17 cellular contexts compared by ENCODE assay signal in the genomic region with DNA sequence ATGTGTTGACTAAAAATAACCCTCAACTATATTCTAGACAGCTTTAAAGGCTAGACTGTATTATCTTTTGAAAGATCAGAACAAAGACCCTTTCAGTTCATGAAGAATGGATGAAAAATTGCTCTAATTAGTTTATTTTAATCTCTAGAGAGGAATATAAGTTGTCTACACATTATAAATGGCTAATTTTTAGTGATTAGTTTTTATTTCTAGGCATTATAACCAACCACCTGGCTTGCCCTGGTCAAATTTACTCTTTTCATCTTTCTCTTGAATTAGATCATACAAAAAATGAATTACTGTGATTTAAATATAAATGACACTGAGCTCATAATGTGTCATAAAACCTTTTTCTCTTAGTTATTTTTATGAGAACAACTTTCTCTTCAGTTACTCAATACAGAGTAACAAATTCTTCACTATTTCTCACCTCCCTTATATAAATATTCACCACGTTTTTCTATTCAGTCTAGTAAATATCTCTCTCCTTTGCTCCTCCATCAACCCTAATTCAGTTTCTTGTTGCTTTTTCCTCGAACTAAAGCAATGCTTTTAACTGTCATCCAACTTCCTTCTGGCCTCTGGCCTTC.
A peak's percentile ranks its signal among the peaks of the same experiment; 100 is the strongest.
DNase-seq lines count a peak whose midpoint lies in the region; ATAC-seq and TF ChIP-seq lines count a peak whose summit lies in the region.
"Had no signal": no experiment of that assay in that cellular context is flagged by ENCODE, and none has a peak within 500 bp of the region (broad histone marks: within the 10 kb centered on the region; RNA-seq: fewer than 3 reads in every experiment).

No MANE protein-coding gene starts in this region.

- no TSS peak for BruUV-seq in MCF 10A (replicated peaks; lab: Mats Ljungman, UMichigan)
- no TSS peak for BruUV-seq in mammary epithelial cell (replicated peaks; lab: Mats Ljungman, UMichigan)

- H3K36me3 ChIP-seq in mammary epithelial cell (ENCODE audit: insufficient read depth, low read length) (no peaks in the 10 kb centered on the region), SU-DHL-6 (ENCODE audit: low read length) (no peaks in the 10 kb centered on the region), H7 (replicated peaks; ENCODE audit: control insufficient read depth, insufficient read depth, low read length) (no peaks in the 10 kb centered on the region)
- H3K36me3 ChIP-seq: BLaER1 treated with 17β-estradiol and CSF1 and Interleukin-3, amounts not matched to agents 10 nM and 100 nM; MG63 had no signal

- no peaks in the 10 kb centered on the region for H3K27me3 ChIP-seq in mammary epithelial cell (ENCODE audit: insufficient read depth, low read length)
- no peaks in the 10 kb centered on the region for H3K27me3 ChIP-seq in SU-DHL-6 (ENCODE audit: low read length)
- H3K27me3 ChIP-seq in H7 (ENCODE audit: control insufficient read depth, insufficient read depth, low read length): no peaks in the 10 kb centered on the region
- H3K27me3 ChIP-seq: BLaER1 treated with 17β-estradiol and CSF1 and Interleukin-3, amounts not matched to agents 10 nM and 100 nM; MG63 had no signal

- no peaks in the 10 kb centered on the region for H3K79me2 ChIP-seq in mammary epithelial cell (ENCODE audit: insufficient read depth, low read length)
- H3K79me2 ChIP-seq in SU-DHL-6 (ENCODE audit: insufficient read depth, low read length): no peaks in the 10 kb centered on the region

- no peak overlapping the region for H3K9ac ChIP-seq in mammary epithelial cell (ENCODE audit: insufficient read depth, low read length)
- no peak overlapping the region for H3K9ac ChIP-seq in SU-DHL-6 (ENCODE audit: low read length)
- H3K9ac ChIP-seq: BLaER1 treated with 17β-estradiol and CSF1 and Interleukin-3, amounts not matched to agents 10 nM and 100 nM had no signal

- peaks cover 9% of the 10 kb centered on the region for H3K9me3 ChIP-seq in mammary epithelial cell (replicated peaks; ENCODE audit: insufficient read depth, low read length)
- no peaks in the 10 kb centered on the region for H3K9me3 ChIP-seq in SU-DHL-6 (ENCODE audit: insufficient read depth, low read length)
- H3K9me3 ChIP-seq: BLaER1 treated with 17β-estradiol and CSF1 and Interleukin-3, amounts not matched to agents 10 nM and 100 nM had no signal

- no peaks in the 10 kb centered on the region for H3K9me2 ChIP-seq in SU-DHL-6 (replicated peaks; ENCODE audit: insufficient read depth, low read length)

- H3K27me3 Mint-ChIP-seq in MCF 10A (ENCODE audit: insufficient read depth, unreplicated experiment): no peaks in the 10 kb centered on the region
- H3K27me3 Mint-ChIP-seq in stimulated activated naive CD8-positive, alpha-beta T cell treated with anti-CD3 and anti-CD28 coated beads, Interleukin-15, amount 100 ng/mL, for 72 hours: no peaks in the 10 kb centered on the region

- H3K27ac ChIP-seq in mammary epithelial cell (ENCODE audit: insufficient read depth, low read depth, low read length) (no peak overlapping the region), SU-DHL-6 (ENCODE audit: low read depth, low read length) (no peak overlapping the region)
- H3K27ac ChIP-seq: 22Rv1; BLaER1 treated with 17β-estradiol and CSF1 and Interleukin-3, amounts not matched to agents 10 nM and 100 nM; SK-N-MC had no signal

- 0% methylated on average over 2 of the region's 2 CpGs for WGBS in mammary epithelial cell (ENCODE audit: low coverage, missing lambda C conversion rate)

- no peak for ATAC-seq in stimulated activated naive CD8-positive, alpha-beta T cell treated with anti-CD3 and anti-CD28 coated beads, Interleukin-15, amount 100 ng/mL, for 72 hours

- H3K4me3 ChIP-seq in mammary epithelial cell (replicated peaks in 1 of 3; ENCODE audit: insufficient read depth in 1 of 3, low read depth in 2 of 3, low read length in 3 of 3) (no peak overlapping the region), SU-DHL-6 (ENCODE audit: insufficient read depth, low read length, poor library complexity, severe bottlenecking) (no peak overlapping the region), H7 (ENCODE audit: insufficient read depth, low read depth, low read length) (no peak overlapping the region)
- H3K4me3 ChIP-seq: BLaER1 treated with 17β-estradiol and CSF1 and Interleukin-3, amounts not matched to agents 10 nM and 100 nM; MG63; SK-N-MC had no signal

- H3K4me3 Mint-ChIP-seq in MCF 10A (ENCODE audit: unreplicated experiment): no peak overlapping the region
- H3K4me3 Mint-ChIP-seq in stimulated activated naive CD8-positive, alpha-beta T cell treated with anti-CD3 and anti-CD28 coated beads, Interleukin-15, amount 100 ng/mL, for 72 hours: no peak overlapping the region

- H4K20me1 ChIP-seq in mammary epithelial cell (ENCODE audit: insufficient read depth, low read length) (no peaks in the 10 kb centered on the region), SU-DHL-6 (ENCODE audit: low read depth, low read length) (no peaks in the 10 kb centered on the region)
- H4K20me1 ChIP-seq: BLaER1 treated with 17β-estradiol and CSF1 and Interleukin-3, amounts not matched to agents 10 nM and 100 nM had no signal

- in situ Hi-C loops in mammary epithelial cell (cut with MboI; ENCODE audit: low sequenced_read_pairs in 2 of 2): no loop called here

- H3K4me2 ChIP-seq in mammary epithelial cell (ENCODE audit: insufficient read depth, low read depth, low read length) (no peak overlapping the region), SU-DHL-6 (ENCODE audit: low read depth, low read length, poor library complexity, severe bottlenecking) (no peak overlapping the region)

- no peaks in the 10 kb centered on the region for H3F3A ChIP-seq in SU-DHL-6 (ENCODE audit: insufficient read depth)

- POLR2A ChIA-PET in MCF 10A (lab: Yijun Ruan, JAX): interaction anchor here (0.7 kb wide), 1 partner anchor 13 kb away, joined by 3 read pairs; no protein-coding TSS in a partner anchor

- dilution Hi-C loops in mammary epithelial cell (cut with HindIII; ENCODE audit: low sequenced_read_pairs): no loop called here

- CTCF ChIA-PET in MCF 10A (lab: Yijun Ruan, JAX): interaction anchor here (1.5 kb wide), 1 partner anchor 9 kb away, joined by 4 read pairs; no protein-coding TSS in a partner anchor
- CTCF ChIA-PET in mammary epithelial cell (lab: Charles Lee; ENCODE audit: low non-redundant PET): no interaction called here

- H3K36me3 Mint-ChIP-seq in MCF 10A (ENCODE audit: insufficient read depth, unreplicated experiment): no peaks in the 10 kb centered on the region

- peak overlapping the region; percentile 93 for H3K27ac Mint-ChIP-seq in MCF 10A (ENCODE audit: low read depth, unreplicated experiment)
- no peak overlapping the region for H3K27ac Mint-ChIP-seq in stimulated activated naive CD8-positive, alpha-beta T cell treated with anti-CD3 and anti-CD28 coated beads, Interleukin-15, amount 100 ng/mL, for 72 hours

- intact Hi-C loops in MCF 10A (cut with micrococcal nuclease) (no loop called here), mammary epithelial cell (cut with micrococcal nuclease) (no loop called here)

- H3K4me1 Mint-ChIP-seq in MCF 10A (ENCODE audit: insufficient read depth, unreplicated experiment): peaks cover 16% of the 10 kb centered on the region
- no peaks in the 10 kb centered on the region for H3K4me1 Mint-ChIP-seq in stimulated activated naive CD8-positive, alpha-beta T cell treated with anti-CD3 and anti-CD28 coated beads, Interleukin-15, amount 100 ng/mL, for 72 hours

- TF ChIP-seq CTCF in MCF 10A (IDR thresholded peaks at IDR 0.05; ENCODE audit: unreplicated experiment): no peak
- no peak for TF ChIP-seq CTCF in mammary epithelial cell (conservative IDR thresholded peaks at IDR 0.05 in 1 of 2, IDR thresholded peaks at IDR 0.05 in 1 of 2; ENCODE audit: extremely low read depth in 1 of 2, insufficient read depth in 1 of 2, low read depth in 1 of 2, low read length in 2 of 2)
- TF ChIP-seq CTCF in SU-DHL-6 (IDR thresholded peaks at IDR 0.05; ENCODE audit: insufficient read depth, low read length, poor library complexity, severe bottlenecking): no peak

- no peaks in the 10 kb centered on the region for H3K9me3 Mint-ChIP-seq in MCF 10A (ENCODE audit: unreplicated experiment)
- peaks cover 16 to 23% of the 10 kb centered on the region in 2 donors for H3K9me3 Mint-ChIP-seq in stimulated activated naive CD8-positive, alpha-beta T cell treated with anti-CD3 and anti-CD28 coated beads, Interleukin-15, amount 100 ng/mL, for 72 hours

- DNase-seq in MCF 10A (ENCODE audit: unreplicated experiment) (no peak), mammary epithelial cell (no peak), foreskin melanocyte (peak; percentile 71), H7 (no peak), Ammon's horn (ENCODE audit: low spot score) (no peak), D341Med (ENCODE audit: low spot score) (no peak)
- no peak for DNase-seq in stimulated activated naive CD8-positive, alpha-beta T cell treated with anti-CD3 and anti-CD28 coated beads, Interleukin-15, amount 100 ng/mL, for 72 hours
- DNase-seq: DMS53, KG1, NCI-H1092 treated with DMSO at 0.1 percent for 48 hours, NCI-H2029 treated with DMSO at 0.1 percent for 48 hours, NCI-H510A treated with DMSO at 0.1 percent for 48 hours had no signal

- H2AFZ ChIP-seq in mammary epithelial cell (ENCODE audit: low read depth, low read length) (no peak overlapping the region), SU-DHL-6 (ENCODE audit: low read depth, low read length, severe bottlenecking) (peak overlapping the region; percentile 52)

- no peaks in the 10 kb centered on the region for H3K4me1 ChIP-seq in mammary epithelial cell (ENCODE audit: insufficient read depth, low read length)
